Comparison of ENCODE assay signal across 14 cellular contexts in genomic region chr13:27086599-27087265, GRCh38.
DNase-seq lines count a peak whose midpoint lies in the region; ATAC-seq and TF ChIP-seq lines count a peak whose summit lies in the region.
"Had no signal": no experiment of that assay in that cellular context is flagged by ENCODE, and none has a peak within 500 bp of the region (broad histone marks: within the 10 kb centered on the region; RNA-seq: fewer than 3 reads in every experiment).

No MANE protein-coding gene starts in this region.

- intact Hi-C loops in natural killer cell (cut with micrococcal nuclease): no loop called here

- H3K4me3 ChIP-seq in HAP-1: no peak overlapping the region

- in situ Hi-C loops in HAP-1 (cut with MboI; ENCODE audit: low sequenced_read_pairs): no loop called here

- H3K4me1 ChIP-seq in HAP-1: no peaks in the 10 kb centered on the region

- H3K9me3 Mint-ChIP-seq in natural killer cell treated with Interleukin-12 subunit alpha and Interleukin-12 subunit beta and Interleukin-15 and Interleukin-18, amount 100 ng/mL, for 72 hours: no peaks in the 10 kb centered on the region
- H3K9me3 Mint-ChIP-seq in natural killer cell (no peaks in the 10 kb centered on the region), endothelial cell (ENCODE audit: unreplicated experiment) (no peaks in the 10 kb centered on the region)
- no peaks in the 10 kb centered on the region for H3K9me3 Mint-ChIP-seq in stimulated activated naive B cell treated with anti-CD40 and anti-IgM and Interleukin-4, amounts not matched to agents 10 μg/mL and 1 μg/mL and 100 μg/mL, for 72 hours
- H3K9me3 Mint-ChIP-seq: CD8-positive, alpha-beta T cell had no signal

- no peaks in the 10 kb centered on the region for H3K9me3 ChIP-seq in HAP-1

- peaks cover 4% of the 10 kb centered on the region; the same call in 1 of the 2 replicates for H3K36me3 ChIP-seq in HAP-1 (replicated peaks)

- ATAC-seq in natural killer cell treated with Interleukin-12 subunit alpha and Interleukin-12 subunit beta and Interleukin-15 and Interleukin-18, amount 100 ng/mL, for 72 hours: no peak
- ATAC-seq in natural killer cell: no peak
- peak in 1 of 2 donors; percentile 27 for ATAC-seq in stimulated activated naive B cell treated with anti-CD40 and anti-IgM and Interleukin-4, amounts not matched to agents 10 μg/mL and 1 μg/mL and 100 μg/mL, for 72 hours (replicated peaks)
- ATAC-seq: CD8-positive, alpha-beta T cell; HepG2 had no signal

- DNase-seq in NCI-H748 (lab: John Stamatoyannopoulos, UW; ENCODE audit: unreplicated experiment) (peak; percentile 24), NCI-H748 treated with DMSO at 0.1 percent for 48 hours (lab: John Stamatoyannopoulos, UW) (no peak), natural killer cell (no peak), endothelial cell (ENCODE audit: low spot score) (no peak), HAP-1 (ENCODE audit: low spot score in 2 of 2) (no peak), SW480 (ENCODE audit: low spot score) (no peak)
- DNase-seq in natural killer cell treated with Interleukin-12 subunit alpha and Interleukin-12 subunit beta and Interleukin-15 and Interleukin-18, amount 100 ng/mL, for 72 hours (ENCODE audit: low spot score): no peak
- DNase-seq in stimulated activated naive B cell treated with anti-CD40 and anti-IgM and Interleukin-4, amounts not matched to agents 10 μg/mL and 1 μg/mL and 100 μg/mL, for 72 hours: no peak
- DNase-seq: CD8-positive, alpha-beta T cell; NCI-H1930; NCI-H2171; NCI-H446 treated with DMSO at 0.1 percent for 48 hours; NCI-H82 had no signal

- peaks cover 36% of the 10 kb centered on the region for H3K36me3 Mint-ChIP-seq in natural killer cell treated with Interleukin-12 subunit alpha and Interleukin-12 subunit beta and Interleukin-15 and Interleukin-18, amount 100 ng/mL, for 72 hours
- no peaks in the 10 kb centered on the region for H3K36me3 Mint-ChIP-seq in natural killer cell
- peaks cover 25% of the 10 kb centered on the region for H3K36me3 Mint-ChIP-seq in endothelial cell (ENCODE audit: low read depth, unreplicated experiment)
- peaks cover 29 to 55% of the 10 kb centered on the region in 2 donors for H3K36me3 Mint-ChIP-seq in stimulated activated naive B cell treated with anti-CD40 and anti-IgM and Interleukin-4, amounts not matched to agents 10 μg/mL and 1 μg/mL and 100 μg/mL, for 72 hours

- TF ChIP-seq CTCF in natural killer cell (IDR thresholded peaks at IDR 0.05) (no peak), endothelial cell (IDR thresholded peaks at IDR 0.05; ENCODE audit: unreplicated experiment) (no peak)

- peaks cover 19 to 27% of the 10 kb centered on the region in 2 donors for H3K4me1 Mint-ChIP-seq in natural killer cell treated with Interleukin-12 subunit alpha and Interleukin-12 subunit beta and Interleukin-15 and Interleukin-18, amount 100 ng/mL, for 72 hours (ENCODE audit: low read depth in 2 of 2)
- H3K4me1 Mint-ChIP-seq in natural killer cell (peaks cover 6 to 17% of the 10 kb centered on the region in 2 donors), endothelial cell (ENCODE audit: unreplicated experiment) (peaks cover 4% of the 10 kb centered on the region)
- peaks cover 8% of the 10 kb centered on the region in 2 donors for H3K4me1 Mint-ChIP-seq in stimulated activated naive B cell treated with anti-CD40 and anti-IgM and Interleukin-4, amounts not matched to agents 10 μg/mL and 1 μg/mL and 100 μg/mL, for 72 hours

- no peak overlapping the region for H3K4me3 Mint-ChIP-seq in natural killer cell treated with Interleukin-12 subunit alpha and Interleukin-12 subunit beta and Interleukin-15 and Interleukin-18, amount 100 ng/mL, for 72 hours
- H3K4me3 Mint-ChIP-seq in natural killer cell (no peak overlapping the region), endothelial cell (ENCODE audit: unreplicated experiment) (peak overlapping the region; percentile 47)
- H3K4me3 Mint-ChIP-seq in stimulated activated naive B cell treated with anti-CD40 and anti-IgM and Interleukin-4, amounts not matched to agents 10 μg/mL and 1 μg/mL and 100 μg/mL, for 72 hours: no peak overlapping the region
- H3K4me3 Mint-ChIP-seq: CD8-positive, alpha-beta T cell had no signal

- no peaks in the 10 kb centered on the region for H3K27me3 ChIP-seq in HAP-1 (ENCODE audit: low read depth)

- peak overlapping the region; percentile 1 to 6 for H3K27ac Mint-ChIP-seq in natural killer cell treated with Interleukin-12 subunit alpha and Interleukin-12 subunit beta and Interleukin-15 and Interleukin-18, amount 100 ng/mL, for 72 hours
- H3K27ac Mint-ChIP-seq in natural killer cell: no peak overlapping the region
- H3K27ac Mint-ChIP-seq in endothelial cell (ENCODE audit: unreplicated experiment): peak overlapping the region; percentile 45
- H3K27ac Mint-ChIP-seq in stimulated activated naive B cell treated with anti-CD40 and anti-IgM and Interleukin-4, amounts not matched to agents 10 μg/mL and 1 μg/mL and 100 μg/mL, for 72 hours: peak overlapping the region; percentile 21
- H3K27ac Mint-ChIP-seq: CD8-positive, alpha-beta T cell had no signal

- H3K27me3 Mint-ChIP-seq in natural killer cell treated with Interleukin-12 subunit alpha and Interleukin-12 subunit beta and Interleukin-15 and Interleukin-18, amount 100 ng/mL, for 72 hours: no peaks in the 10 kb centered on the region
- H3K27me3 Mint-ChIP-seq in natural killer cell (ENCODE audit: low read depth in 2 of 2) (no peaks in the 10 kb centered on the region), endothelial cell (ENCODE audit: unreplicated experiment) (peaks cover 6% of the 10 kb centered on the region)
- H3K27me3 Mint-ChIP-seq in stimulated activated naive B cell treated with anti-CD40 and anti-IgM and Interleukin-4, amounts not matched to agents 10 μg/mL and 1 μg/mL and 100 μg/mL, for 72 hours: no peaks in the 10 kb centered on the region

Comparison
In these comparisons a context has a peak if more than half of its experiments do, and no peak if none do; other contexts are left out.
1. H3K27ac Mint-ChIP-seq: peak in natural killer cell treated with Interleukin-12 subunit alpha and Interleukin-12 subunit beta and Interleukin-15 and Interleukin-18, amount 100 ng/mL, for 72 hours (2 of 2), endothelial cell (single experiment) and stimulated activated naive B cell treated with anti-CD40 and anti-IgM and Interleukin-4, amounts not matched to agents 10 μg/mL and 1 μg/mL and 100 μg/mL, for 72 hours (single experiment); none in natural killer cell (0 of 2).